In the genomic region with DNA sequence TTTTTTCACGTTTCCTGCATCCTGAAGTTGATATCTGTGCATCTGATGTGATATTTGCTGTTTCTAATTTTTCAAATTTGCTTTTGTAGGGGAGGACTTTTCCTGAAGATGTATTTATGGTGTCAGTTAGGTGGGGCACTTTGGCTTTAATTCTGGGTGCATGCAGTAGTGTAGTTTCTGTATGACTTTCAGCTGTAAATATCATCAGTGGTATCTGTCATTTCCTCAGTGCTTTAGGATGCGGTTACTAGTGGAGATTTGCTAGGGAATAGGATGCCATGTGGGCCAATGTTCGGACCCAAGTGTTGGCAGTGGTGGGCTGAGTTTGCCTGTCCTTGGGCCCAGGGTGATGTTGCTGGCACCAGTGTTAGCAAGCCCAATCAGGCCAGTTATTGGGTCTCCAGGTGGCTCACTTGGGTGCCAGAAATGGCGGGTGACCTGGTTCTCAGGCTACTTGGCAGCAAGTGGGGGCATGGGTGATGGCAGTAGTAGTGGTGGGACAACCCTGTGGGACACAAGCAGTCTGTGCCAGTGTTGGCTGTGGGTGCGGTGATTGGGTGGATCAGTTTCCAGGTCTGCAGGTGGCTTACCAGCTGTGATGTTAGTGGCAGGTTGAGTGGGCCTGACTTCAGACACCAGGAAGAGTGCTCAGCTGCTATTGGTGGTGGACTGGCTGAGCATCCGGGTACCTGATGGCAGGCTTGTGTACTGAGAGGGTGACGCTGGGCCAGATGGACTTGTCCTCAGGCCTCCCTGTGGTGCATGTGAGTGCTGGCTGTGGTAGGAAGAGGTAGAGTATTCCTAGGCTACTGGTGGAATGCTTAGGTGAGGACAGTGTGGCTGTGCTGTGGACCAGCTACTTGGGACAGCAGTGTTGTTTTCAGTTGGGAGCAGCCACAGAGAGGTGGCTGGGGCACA, we compare ENCODE assay signal across 1 cellular context.
TF ChIP-seq lines count a peak whose summit lies in the region.

No MANE protein-coding gene starts in this region.

TF ChIP-seq in GM23338, 12 proteins besides CTCF, POLR2A, EP300 and RAD21:
- TF ChIP-seq ZNF114 (CRISPR knock-in tag; IDR thresholded peaks at IDR 0.05) (no peak), STAT1 (IDR thresholded peaks at IDR 0.05; ENCODE audit: unreplicated experiment) (no peak), NANOG (IDR thresholded peaks at IDR 0.05; ENCODE audit: borderline replicate concordance) (no peak), ETS1 (IDR thresholded peaks at IDR 0.05) (no peak), EZH2 (IDR thresholded peaks at IDR 0.05; ENCODE audit: low read depth, unreplicated experiment) (no peak), JUNB (IDR thresholded peaks at IDR 0.05; ENCODE audit: unreplicated experiment) (no peak), EZH2phosphoT487 (IDR thresholded peaks at IDR 0.05; ENCODE audit: unreplicated experiment) (no peak), POLR2AphosphoS5 (IDR thresholded peaks at IDR 0.05; ENCODE audit: low read depth) (no peak)
- TF ChIP-seq, protein P1, sequence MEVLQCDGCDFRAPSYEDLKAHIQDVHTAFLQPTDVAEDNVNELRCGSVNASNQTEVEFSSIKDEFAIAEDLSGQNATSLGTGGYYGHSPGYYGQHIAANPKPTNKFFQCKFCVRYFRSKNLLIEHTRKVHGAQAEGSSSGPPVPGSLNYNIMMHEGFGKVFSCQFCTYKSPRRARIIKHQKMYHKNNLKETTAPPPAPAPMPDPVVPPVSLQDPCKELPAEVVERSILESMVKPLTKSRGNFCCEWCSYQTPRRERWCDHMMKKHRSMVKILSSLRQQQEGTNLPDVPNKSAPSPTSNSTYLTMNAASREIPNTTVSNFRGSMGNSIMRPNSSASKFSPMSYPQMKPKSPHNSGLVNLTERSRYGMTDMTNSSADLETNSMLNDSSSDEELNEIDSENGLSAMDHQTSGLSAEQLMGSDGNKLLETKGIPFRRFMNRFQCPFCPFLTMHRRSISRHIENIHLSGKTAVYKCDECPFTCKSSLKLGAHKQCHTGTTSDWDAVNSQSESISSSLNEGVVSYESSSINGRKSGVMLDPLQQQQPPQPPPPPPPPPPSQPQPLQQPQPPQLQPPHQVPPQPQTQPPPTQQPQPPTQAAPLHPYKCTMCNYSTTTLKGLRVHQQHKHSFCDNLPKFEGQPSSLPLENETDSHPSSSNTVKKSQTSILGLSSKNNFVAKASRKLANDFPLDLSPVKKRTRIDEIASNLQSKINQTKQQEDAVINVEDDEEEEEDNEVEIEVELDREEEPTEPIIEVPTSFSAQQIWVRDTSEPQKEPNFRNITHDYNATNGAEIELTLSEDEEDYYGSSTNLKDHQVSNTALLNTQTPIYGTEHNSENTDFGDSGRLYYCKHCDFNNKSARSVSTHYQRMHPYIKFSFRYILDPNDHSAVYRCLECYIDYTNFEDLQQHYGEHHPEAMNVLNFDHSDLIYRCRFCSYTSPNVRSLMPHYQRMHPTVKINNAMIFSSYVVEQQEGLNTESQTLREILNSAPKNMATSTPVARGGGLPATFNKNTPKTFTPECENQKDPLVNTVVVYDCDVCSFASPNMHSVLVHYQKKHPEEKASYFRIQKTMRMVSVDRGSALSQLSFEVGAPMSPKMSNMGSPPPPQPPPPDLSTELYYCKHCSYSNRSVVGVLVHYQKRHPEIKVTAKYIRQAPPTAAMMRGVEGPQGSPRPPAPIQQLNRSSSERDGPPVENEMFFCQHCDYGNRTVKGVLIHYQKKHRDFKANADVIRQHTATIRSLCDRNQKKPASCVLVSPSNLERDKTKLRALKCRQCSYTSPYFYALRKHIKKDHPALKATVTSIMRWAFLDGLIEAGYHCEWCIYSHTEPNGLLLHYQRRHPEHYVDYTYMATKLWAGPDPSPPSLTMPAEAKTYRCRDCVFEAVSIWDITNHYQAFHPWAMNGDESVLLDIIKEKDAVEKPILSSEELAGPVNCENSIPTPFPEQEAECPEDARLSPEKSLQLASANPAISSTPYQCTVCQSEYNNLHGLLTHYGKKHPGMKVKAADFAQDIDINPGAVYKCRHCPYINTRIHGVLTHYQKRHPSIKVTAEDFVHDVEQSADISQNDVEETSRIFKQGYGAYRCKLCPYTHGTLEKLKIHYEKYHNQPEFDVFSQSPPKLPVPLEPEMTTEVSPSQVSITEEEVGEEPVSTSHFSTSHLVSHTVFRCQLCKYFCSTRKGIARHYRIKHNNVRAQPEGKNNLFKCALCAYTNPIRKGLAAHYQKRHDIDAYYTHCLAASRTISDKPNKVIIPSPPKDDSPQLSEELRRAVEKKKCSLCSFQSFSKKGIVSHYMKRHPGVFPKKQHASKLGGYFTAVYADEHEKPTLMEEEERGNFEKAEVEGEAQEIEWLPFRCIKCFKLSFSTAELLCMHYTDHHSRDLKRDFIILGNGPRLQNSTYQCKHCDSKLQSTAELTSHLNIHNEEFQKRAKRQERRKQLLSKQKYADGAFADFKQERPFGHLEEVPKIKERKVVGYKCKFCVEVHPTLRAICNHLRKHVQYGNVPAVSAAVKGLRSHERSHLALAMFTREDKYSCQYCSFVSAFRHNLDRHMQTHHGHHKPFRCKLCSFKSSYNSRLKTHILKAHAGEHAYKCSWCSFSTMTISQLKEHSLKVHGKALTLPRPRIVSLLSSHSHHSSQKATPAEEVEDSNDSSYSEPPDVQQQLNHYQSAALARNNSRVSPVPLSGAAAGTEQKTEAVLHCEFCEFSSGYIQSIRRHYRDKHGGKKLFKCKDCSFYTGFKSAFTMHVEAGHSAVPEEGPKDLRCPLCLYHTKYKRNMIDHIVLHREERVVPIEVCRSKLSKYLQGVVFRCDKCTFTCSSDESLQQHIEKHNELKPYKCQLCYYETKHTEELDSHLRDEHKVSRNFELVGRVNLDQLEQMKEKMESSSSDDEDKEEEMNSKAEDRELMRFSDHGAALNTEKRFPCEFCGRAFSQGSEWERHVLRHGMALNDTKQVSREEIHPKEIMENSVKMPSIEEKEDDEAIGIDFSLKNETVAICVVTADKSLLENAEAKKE (CRISPR knock-in tag; IDR thresholded peaks at IDR 0.05) = no peak
